In genomic region chr7:131889572-131890150, GRCh38 we compare ENCODE assay signal across 18 cellular contexts.
DNase-seq lines count a peak whose midpoint lies in the region; ATAC-seq and TF ChIP-seq lines count a peak whose summit lies in the region.
"Had no signal": no experiment of that assay in that cellular context is flagged by ENCODE, and none has a peak within 500 bp of the region (broad histone marks: within the 10 kb centered on the region; RNA-seq: fewer than 3 reads in every experiment).

No MANE protein-coding gene starts in this region.

- no peak overlapping the region for H3K27ac ChIP-seq in right cardiac atrium (ENCODE audit: low read length)
- H3K27ac ChIP-seq: C4-2B, GM23248, PC-9, SJSA1 had no signal

- no peaks in the 10 kb centered on the region for H3K4me1 ChIP-seq in right cardiac atrium (ENCODE audit: control insufficient read depth, insufficient read depth, low read length)

- H3K9me3 Mint-ChIP-seq in activated CD4-positive, alpha-beta memory T cell treated with anti-CD3 and anti-CD28 coated beads for 36 hours, result peaks cover 10% of the 10 kb centered on the region

- CTCF ChIA-PET in activated CD4-positive, alpha-beta memory T cell treated with anti-CD3 and anti-CD28 coated beads for 36 hours (lab: Charles Lee), result no interaction called here
- CTCF ChIA-PET in GM10248 (lab: Yijun Ruan, JAX), result no interaction called here

- H3K4me3 Mint-ChIP-seq in activated CD4-positive, alpha-beta memory T cell treated with anti-CD3 and anti-CD28 coated beads for 36 hours, result no peak overlapping the region

- no peaks in the 10 kb centered on the region for H3K4me1 Mint-ChIP-seq in activated CD4-positive, alpha-beta memory T cell treated with anti-CD3 and anti-CD28 coated beads for 36 hours (ENCODE audit: low read depth)

- WGBS in right cardiac atrium, result 72% methylated on average over 4 of the region's 4 CpGs

- ATAC-seq in left ventricle myocardium superior (peak; percentile 56), right cardiac atrium (no peak)
- ATAC-seq: HepG2 had no signal

- TF ChIP-seq CTCF in GM10248 (IDR thresholded peaks at IDR 0.05; ENCODE audit: control extremely low read depth, extremely low read depth, low read depth, missing control alignments), result no peak

- H3K4me3 ChIP-seq in right cardiac atrium (ENCODE audit: low read length), result no peak overlapping the region
- H3K4me3 ChIP-seq: GM23248, PC-9, SJSA1 had no signal

- intact Hi-C loops in left ventricle myocardium superior (cut with micrococcal nuclease), result no loop called here
- intact Hi-C loops in right cardiac atrium (cut with DNase I), result no loop called here
- intact Hi-C loops in activated CD4-positive, alpha-beta memory T cell treated with anti-CD3 and anti-CD28 coated beads for 36 hours (cut with micrococcal nuclease), result no loop called here

- H3K27ac Mint-ChIP-seq in activated CD4-positive, alpha-beta memory T cell treated with anti-CD3 and anti-CD28 coated beads for 36 hours, result no peak overlapping the region

- H3K27me3 ChIP-seq in right cardiac atrium (ENCODE audit: control insufficient read depth, insufficient read depth), result no peaks in the 10 kb centered on the region
- H3K27me3 ChIP-seq: SJSA1 had no signal

- POLR2A ChIA-PET in activated CD4-positive, alpha-beta memory T cell treated with anti-CD3 and anti-CD28 coated beads for 36 hours (lab: Charles Lee), result no interaction called here
- POLR2A ChIA-PET in GM10248 (lab: Yijun Ruan, JAX), result no interaction called here

- H3K27me3 Mint-ChIP-seq in activated CD4-positive, alpha-beta memory T cell treated with anti-CD3 and anti-CD28 coated beads for 36 hours, result peaks cover 2% of the 10 kb centered on the region

- DNase-seq in left ventricle myocardium superior (peak; percentile 35), right cardiac atrium (no peak), M059J (ENCODE audit: low read depth) (peak; percentile 57), astrocyte of the hippocampus (ENCODE audit: low read depth, low spot score) (peak; percentile 85), mesenteric fat pad (ENCODE audit: low spot score) (no peak), GM10248 (ENCODE audit: extremely low spot score) (no peak)
- DNase-seq in activated CD4-positive, alpha-beta memory T cell treated with anti-CD3 and anti-CD28 coated beads for 36 hours, result no peak
- DNase-seq: GM23248, HCEC 1CT, NCI-H1436, NCI-H1930, NCI-H2171, NCI-H526, PC-9, SW 1271 had no signal

- peaks cover 2% of the 10 kb centered on the region for H3K9me3 ChIP-seq in right cardiac atrium (ENCODE audit: control insufficient read depth, low read length)
- H3K9me3 ChIP-seq: SJSA1 had no signal

- no peaks in the 10 kb centered on the region for H3K36me3 Mint-ChIP-seq in activated CD4-positive, alpha-beta memory T cell treated with anti-CD3 and anti-CD28 coated beads for 36 hours

Comparison
In these comparisons a context has a peak if more than half of its experiments do, and no peak if none do; other contexts are left out.
1. DNase-seq: peak in left ventricle myocardium superior (single experiment), M059J (single experiment) and astrocyte of the hippocampus (single experiment); none in right cardiac atrium (0 of 3), activated CD4-positive, alpha-beta memory T cell treated with anti-CD3 and anti-CD28 coated beads for 36 hours (single experiment), mesenteric fat pad (single experiment) and GM10248 (single experiment).